In genomic region chr15:84980196-84981053, GRCh38 we compare ENCODE assay signal across 1 cellular context.
TF ChIP-seq lines count a peak whose summit lies in the region.

No MANE protein-coding gene starts in this region.

TF ChIP-seq in SK-N-SH treated with all-trans-retinoic acid at 6 μM for 48 hours, 23 proteins besides CTCF, POLR2A, EP300 and RAD21 (continued from another document):
- TF ChIP-seq ZFP30 (CRISPR knock-in tag; IDR thresholded peaks at IDR 0.05) (no peak), SNAI2 (CRISPR knock-in tag; IDR thresholded peaks at IDR 0.05) (no peak), GLIS3 (CRISPR knock-in tag; IDR thresholded peaks at IDR 0.05) (no peak)
